ENCODE assay signal across 1 cellular context in the genomic region with DNA sequence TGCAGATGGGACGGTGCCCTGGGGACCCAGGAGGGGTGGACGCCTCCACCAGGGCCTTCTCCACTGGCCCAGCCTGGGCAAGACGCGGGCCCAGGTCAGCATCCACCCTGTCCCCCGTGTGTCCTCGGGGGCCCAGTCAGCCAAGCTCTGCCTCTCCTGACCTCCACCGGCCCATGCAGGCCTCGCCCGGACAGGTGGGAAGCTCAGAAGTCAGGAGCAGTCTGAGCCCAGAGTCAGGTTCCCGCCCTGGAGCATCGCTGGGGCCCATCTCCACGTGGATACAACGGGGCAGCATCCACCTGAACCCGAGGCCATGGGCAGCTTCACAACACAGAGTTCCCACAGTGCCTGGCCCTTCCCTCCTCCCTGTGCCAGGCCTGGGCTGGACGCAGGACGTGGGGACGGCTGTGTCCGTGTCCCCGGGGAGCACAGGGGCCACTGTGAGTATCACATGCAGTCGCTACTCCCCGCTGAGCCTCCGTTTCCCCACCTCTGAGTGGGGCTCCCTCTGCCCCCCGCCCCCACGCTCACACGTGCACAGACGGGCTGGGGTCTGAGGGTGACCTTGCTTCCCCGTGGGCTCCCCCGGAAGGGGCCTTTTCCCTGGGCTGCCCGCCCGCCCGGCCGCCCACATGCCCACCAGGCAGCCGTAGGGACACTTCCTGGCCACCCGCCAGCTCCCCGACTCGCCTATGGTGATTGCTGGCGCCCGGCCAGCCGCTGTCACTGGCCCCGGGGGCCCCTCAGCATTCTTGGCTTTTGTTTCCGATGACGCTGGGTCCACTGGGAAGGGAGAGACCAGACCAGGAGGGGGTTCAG.
TF ChIP-seq lines count a peak whose summit lies in the region.

No MANE protein-coding gene starts in this region.

TF ChIP-seq in HEK293, 187 proteins besides CTCF, POLR2A, EP300 and RAD21 (continued from another document and continues in another):
- TF ChIP-seq, protein P1, sequence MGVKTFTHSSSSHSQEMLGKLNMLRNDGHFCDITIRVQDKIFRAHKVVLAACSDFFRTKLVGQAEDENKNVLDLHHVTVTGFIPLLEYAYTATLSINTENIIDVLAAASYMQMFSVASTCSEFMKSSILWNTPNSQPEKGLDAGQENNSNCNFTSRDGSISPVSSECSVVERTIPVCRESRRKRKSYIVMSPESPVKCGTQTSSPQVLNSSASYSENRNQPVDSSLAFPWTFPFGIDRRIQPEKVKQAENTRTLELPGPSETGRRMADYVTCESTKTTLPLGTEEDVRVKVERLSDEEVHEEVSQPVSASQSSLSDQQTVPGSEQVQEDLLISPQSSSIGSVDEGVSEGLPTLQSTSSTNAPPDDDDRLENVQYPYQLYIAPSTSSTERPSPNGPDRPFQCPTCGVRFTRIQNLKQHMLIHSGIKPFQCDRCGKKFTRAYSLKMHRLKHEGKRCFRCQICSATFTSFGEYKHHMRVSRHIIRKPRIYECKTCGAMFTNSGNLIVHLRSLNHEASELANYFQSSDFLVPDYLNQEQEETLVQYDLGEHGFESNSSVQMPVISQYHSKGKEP (tag by site-specific recombination; IDR thresholded peaks at IDR 0.05) = no peak; the same call in 1 of the 2 replicates
- TF ChIP-seq ZNF391 (tag by site-specific recombination; IDR thresholded peaks at IDR 0.05; ENCODE audit: borderline replicate concordance, low read depth) (no peak), ZNF626 (tag by site-specific recombination; IDR thresholded peaks at IDR 0.05) (no peak), ZFP37 (tag by site-specific recombination; IDR thresholded peaks at IDR 0.05) (no peak), ZNF335 (tag by site-specific recombination; conservative IDR thresholded peaks at IDR 0.05) (peak; percentile 98), ZNF610 (tag by site-specific recombination; IDR thresholded peaks at IDR 0.05; ENCODE audit: borderline replicate concordance) (peak; percentile 43; the same call in 1 of the 2 replicates), OSR2 (tag by site-specific recombination; IDR thresholded peaks at IDR 0.05) (peak; percentile 26; the same call in 1 of the 2 replicates), ZNF19 (tag by site-specific recombination; IDR thresholded peaks at IDR 0.05; ENCODE audit: low read depth) (no peak), ZNF777 (tag by site-specific recombination; IDR thresholded peaks at IDR 0.05; ENCODE audit: borderline replicate concordance) (peak; percentile 90), BCL11B (tag by site-specific recombination; IDR thresholded peaks at IDR 0.05; ENCODE audit: low read depth) (no peak), ZNF600 (tag by site-specific recombination; IDR thresholded peaks at IDR 0.05) (peak; percentile 56; the same call in 1 of the 2 replicates), ZFP41 (tag by site-specific recombination; IDR thresholded peaks at IDR 0.05; ENCODE audit: borderline replicate concordance) (no peak), ZNF214 (tag by site-specific recombination; IDR thresholded peaks at IDR 0.05; ENCODE audit: borderline replicate concordance) (no peak), GLIS1 (tag by site-specific recombination; IDR thresholded peaks at IDR 0.05) (peak; percentile 84), ZNF514 (tag by site-specific recombination; IDR thresholded peaks at IDR 0.05) (no peak), ZNF169 (tag by site-specific recombination; IDR thresholded peaks at IDR 0.05) (no peak), ZNF624 (tag by site-specific recombination; IDR thresholded peaks at IDR 0.05) (no peak), KLF8 (tag by site-specific recombination; IDR thresholded peaks at IDR 0.05) (no peak), ZNF654 (tag by site-specific recombination; IDR thresholded peaks at IDR 0.05; ENCODE audit: low read depth) (no peak), TRIM28 (IDR thresholded peaks at IDR 0.05; ENCODE audit: borderline replicate concordance, low read length) (no peak), ZNF311 (tag by site-specific recombination; IDR thresholded peaks at IDR 0.05; ENCODE audit: borderline replicate concordance) (no peak), ZNF114 (tag by site-specific recombination; IDR thresholded peaks at IDR 0.05) (no peak), ZNF221 (tag by site-specific recombination; IDR thresholded peaks at IDR 0.05; ENCODE audit: borderline replicate concordance) (no peak), ZNF792 (tag by site-specific recombination; IDR thresholded peaks at IDR 0.05) (no peak), MEIS1 (CRISPR knock-in tag; IDR thresholded peaks at IDR 0.05; ENCODE audit: borderline replicate concordance) (no peak), ZNF670 (tag by site-specific recombination; IDR thresholded peaks at IDR 0.05; ENCODE audit: low read depth) (no peak), KLF7 (tag by site-specific recombination; IDR thresholded peaks at IDR 0.05; ENCODE audit: borderline replicate concordance) (no peak), ZNF549 (tag by site-specific recombination; IDR thresholded peaks at IDR 0.05) (no peak), ZNF223 (tag by site-specific recombination; IDR thresholded peaks at IDR 0.05) (no peak), ZNF23 (tag by site-specific recombination; IDR thresholded peaks at IDR 0.05; ENCODE audit: borderline replicate concordance) (no peak), GLI4 (tag by site-specific recombination; IDR thresholded peaks at IDR 0.05) (no peak)
- TF ChIP-seq, protein P2, sequence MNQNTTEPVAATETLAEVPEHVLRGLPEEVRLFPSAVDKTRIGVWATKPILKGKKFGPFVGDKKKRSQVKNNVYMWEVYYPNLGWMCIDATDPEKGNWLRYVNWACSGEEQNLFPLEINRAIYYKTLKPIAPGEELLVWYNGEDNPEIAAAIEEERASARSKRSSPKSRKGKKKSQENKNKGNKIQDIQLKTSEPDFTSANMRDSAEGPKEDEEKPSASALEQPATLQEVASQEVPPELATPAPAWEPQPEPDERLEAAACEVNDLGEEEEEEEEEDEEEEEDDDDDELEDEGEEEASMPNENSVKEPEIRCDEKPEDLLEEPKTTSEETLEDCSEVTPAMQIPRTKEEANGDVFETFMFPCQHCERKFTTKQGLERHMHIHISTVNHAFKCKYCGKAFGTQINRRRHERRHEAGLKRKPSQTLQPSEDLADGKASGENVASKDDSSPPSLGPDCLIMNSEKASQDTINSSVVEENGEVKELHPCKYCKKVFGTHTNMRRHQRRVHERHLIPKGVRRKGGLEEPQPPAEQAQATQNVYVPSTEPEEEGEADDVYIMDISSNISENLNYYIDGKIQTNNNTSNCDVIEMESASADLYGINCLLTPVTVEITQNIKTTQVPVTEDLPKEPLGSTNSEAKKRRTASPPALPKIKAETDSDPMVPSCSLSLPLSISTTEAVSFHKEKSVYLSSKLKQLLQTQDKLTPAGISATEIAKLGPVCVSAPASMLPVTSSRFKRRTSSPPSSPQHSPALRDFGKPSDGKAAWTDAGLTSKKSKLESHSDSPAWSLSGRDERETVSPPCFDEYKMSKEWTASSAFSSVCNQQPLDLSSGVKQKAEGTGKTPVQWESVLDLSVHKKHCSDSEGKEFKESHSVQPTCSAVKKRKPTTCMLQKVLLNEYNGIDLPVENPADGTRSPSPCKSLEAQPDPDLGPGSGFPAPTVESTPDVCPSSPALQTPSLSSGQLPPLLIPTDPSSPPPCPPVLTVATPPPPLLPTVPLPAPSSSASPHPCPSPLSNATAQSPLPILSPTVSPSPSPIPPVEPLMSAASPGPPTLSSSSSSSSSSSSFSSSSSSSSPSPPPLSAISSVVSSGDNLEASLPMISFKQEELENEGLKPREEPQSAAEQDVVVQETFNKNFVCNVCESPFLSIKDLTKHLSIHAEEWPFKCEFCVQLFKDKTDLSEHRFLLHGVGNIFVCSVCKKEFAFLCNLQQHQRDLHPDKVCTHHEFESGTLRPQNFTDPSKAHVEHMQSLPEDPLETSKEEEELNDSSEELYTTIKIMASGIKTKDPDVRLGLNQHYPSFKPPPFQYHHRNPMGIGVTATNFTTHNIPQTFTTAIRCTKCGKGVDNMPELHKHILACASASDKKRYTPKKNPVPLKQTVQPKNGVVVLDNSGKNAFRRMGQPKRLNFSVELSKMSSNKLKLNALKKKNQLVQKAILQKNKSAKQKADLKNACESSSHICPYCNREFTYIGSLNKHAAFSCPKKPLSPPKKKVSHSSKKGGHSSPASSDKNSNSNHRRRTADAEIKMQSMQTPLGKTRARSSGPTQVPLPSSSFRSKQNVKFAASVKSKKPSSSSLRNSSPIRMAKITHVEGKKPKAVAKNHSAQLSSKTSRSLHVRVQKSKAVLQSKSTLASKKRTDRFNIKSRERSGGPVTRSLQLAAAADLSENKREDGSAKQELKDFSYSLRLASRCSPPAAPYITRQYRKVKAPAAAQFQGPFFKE (tag by site-specific recombination; IDR thresholded peaks at IDR 0.05; ENCODE audit: borderline replicate concordance) = no peak
- TF ChIP-seq, protein P3, sequence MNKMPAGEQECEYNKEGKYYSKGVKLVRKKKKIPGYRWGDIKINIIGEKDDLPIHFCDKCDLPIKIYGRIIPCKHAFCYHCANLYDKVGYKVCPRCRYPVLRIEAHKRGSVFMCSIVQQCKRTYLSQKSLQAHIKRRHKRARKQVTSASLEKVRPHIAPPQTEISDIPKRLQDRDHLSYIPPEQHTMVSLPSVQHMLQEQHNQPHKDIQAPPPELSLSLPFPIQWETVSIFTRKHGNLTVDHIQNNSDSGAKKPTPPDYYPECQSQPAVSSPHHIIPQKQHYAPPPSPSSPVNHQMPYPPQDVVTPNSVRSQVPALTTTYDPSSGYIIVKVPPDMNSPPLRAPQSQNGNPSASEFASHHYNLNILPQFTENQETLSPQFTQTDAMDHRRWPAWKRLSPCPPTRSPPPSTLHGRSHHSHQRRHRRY (tag by site-specific recombination; IDR thresholded peaks at IDR 0.05) = no peak
- TF ChIP-seq, protein P4, sequence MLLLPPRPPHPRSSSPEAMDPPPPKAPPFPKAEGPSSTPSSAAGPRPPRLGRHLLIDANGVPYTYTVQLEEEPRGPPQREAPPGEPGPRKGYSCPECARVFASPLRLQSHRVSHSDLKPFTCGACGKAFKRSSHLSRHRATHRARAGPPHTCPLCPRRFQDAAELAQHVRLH (tag by site-specific recombination; IDR thresholded peaks at IDR 0.05) = no peak
- TF ChIP-seq, protein P5, sequence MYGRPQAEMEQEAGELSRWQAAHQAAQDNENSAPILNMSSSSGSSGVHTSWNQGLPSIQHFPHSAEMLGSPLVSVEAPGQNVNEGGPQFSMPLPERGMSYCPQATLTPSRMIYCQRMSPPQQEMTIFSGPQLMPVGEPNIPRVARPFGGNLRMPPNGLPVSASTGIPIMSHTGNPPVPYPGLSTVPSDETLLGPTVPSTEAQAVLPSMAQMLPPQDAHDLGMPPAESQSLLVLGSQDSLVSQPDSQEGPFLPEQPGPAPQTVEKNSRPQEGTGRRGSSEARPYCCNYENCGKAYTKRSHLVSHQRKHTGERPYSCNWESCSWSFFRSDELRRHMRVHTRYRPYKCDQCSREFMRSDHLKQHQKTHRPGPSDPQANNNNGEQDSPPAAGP (tag by site-specific recombination; IDR thresholded peaks at IDR 0.05) = peak; percentile 90; the same call in 1 of the 2 replicates
- TF ChIP-seq, protein P6, sequence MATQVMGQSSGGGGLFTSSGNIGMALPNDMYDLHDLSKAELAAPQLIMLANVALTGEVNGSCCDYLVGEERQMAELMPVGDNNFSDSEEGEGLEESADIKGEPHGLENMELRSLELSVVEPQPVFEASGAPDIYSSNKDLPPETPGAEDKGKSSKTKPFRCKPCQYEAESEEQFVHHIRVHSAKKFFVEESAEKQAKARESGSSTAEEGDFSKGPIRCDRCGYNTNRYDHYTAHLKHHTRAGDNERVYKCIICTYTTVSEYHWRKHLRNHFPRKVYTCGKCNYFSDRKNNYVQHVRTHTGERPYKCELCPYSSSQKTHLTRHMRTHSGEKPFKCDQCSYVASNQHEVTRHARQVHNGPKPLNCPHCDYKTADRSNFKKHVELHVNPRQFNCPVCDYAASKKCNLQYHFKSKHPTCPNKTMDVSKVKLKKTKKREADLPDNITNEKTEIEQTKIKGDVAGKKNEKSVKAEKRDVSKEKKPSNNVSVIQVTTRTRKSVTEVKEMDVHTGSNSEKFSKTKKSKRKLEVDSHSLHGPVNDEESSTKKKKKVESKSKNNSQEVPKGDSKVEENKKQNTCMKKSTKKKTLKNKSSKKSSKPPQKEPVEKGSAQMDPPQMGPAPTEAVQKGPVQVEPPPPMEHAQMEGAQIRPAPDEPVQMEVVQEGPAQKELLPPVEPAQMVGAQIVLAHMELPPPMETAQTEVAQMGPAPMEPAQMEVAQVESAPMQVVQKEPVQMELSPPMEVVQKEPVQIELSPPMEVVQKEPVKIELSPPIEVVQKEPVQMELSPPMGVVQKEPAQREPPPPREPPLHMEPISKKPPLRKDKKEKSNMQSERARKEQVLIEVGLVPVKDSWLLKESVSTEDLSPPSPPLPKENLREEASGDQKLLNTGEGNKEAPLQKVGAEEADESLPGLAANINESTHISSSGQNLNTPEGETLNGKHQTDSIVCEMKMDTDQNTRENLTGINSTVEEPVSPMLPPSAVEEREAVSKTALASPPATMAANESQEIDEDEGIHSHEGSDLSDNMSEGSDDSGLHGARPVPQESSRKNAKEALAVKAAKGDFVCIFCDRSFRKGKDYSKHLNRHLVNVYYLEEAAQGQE (tag by site-specific recombination; IDR thresholded peaks at IDR 0.05) = no peak
- TF ChIP-seq, protein P7, sequence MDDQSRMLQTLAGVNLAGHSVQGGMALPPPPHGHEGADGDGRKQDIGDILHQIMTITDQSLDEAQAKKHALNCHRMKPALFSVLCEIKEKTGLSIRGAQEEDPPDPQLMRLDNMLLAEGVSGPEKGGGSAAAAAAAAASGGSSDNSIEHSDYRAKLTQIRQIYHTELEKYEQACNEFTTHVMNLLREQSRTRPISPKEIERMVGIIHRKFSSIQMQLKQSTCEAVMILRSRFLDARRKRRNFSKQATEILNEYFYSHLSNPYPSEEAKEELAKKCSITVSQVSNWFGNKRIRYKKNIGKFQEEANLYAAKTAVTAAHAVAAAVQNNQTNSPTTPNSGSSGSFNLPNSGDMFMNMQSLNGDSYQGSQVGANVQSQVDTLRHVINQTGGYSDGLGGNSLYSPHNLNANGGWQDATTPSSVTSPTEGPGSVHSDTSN (CRISPR knock-in tag; IDR thresholded peaks at IDR 0.05) = no peak
- TF ChIP-seq, protein P8, sequence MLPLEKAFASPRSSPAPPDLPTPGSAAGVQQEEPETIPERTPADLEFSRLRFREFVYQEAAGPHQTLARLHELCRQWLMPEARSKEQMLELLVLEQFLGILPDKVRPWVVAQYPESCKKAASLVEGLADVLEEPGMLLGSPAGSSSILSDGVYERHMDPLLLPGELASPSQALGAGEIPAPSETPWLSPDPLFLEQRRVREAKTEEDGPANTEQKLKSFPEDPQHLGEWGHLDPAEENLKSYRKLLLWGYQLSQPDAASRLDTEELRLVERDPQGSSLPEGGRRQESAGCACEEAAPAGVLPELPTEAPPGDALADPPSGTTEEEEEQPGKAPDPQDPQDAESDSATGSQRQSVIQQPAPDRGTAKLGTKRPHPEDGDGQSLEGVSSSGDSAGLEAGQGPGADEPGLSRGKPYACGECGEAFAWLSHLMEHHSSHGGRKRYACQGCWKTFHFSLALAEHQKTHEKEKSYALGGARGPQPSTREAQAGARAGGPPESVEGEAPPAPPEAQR (tag by site-specific recombination; IDR thresholded peaks at IDR 0.05) = no peak
- TF ChIP-seq, protein P9, sequence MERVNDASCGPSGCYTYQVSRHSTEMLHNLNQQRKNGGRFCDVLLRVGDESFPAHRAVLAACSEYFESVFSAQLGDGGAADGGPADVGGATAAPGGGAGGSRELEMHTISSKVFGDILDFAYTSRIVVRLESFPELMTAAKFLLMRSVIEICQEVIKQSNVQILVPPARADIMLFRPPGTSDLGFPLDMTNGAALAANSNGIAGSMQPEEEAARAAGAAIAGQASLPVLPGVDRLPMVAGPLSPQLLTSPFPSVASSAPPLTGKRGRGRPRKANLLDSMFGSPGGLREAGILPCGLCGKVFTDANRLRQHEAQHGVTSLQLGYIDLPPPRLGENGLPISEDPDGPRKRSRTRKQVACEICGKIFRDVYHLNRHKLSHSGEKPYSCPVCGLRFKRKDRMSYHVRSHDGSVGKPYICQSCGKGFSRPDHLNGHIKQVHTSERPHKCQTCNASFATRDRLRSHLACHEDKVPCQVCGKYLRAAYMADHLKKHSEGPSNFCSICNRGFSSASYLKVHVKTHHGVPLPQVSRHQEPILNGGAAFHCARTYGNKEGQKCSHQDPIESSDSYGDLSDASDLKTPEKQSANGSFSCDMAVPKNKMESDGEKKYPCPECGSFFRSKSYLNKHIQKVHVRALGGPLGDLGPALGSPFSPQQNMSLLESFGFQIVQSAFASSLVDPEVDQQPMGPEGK (tag by site-specific recombination; IDR thresholded peaks at IDR 0.05) = peak; percentile 95
